In genomic region chr19:46412034-46412982, GRCh38 we compare ENCODE assay signal across 11 cellular contexts. TPM values are rescaled to one million over a fixed set of nuclear protein-coding genes. Genes with fewer than 3 reads are reported as not detected.
DNase-seq lines count a peak whose midpoint lies in the region; ATAC-seq and TF ChIP-seq lines count a peak whose summit lies in the region.
"Had no signal": no experiment of that assay in that cellular context is flagged by ENCODE, and none has a peak within 500 bp of the region (broad histone marks: within the 10 kb centered on the region; RNA-seq: fewer than 3 reads in every experiment).

No MANE protein-coding gene starts in this region.

- TF ChIP-seq CTCF in dorsolateral prefrontal cortex (IDR thresholded peaks at IDR 0.05 in 54 of 56, conservative IDR thresholded peaks at IDR 0.05 in 2 of 56; ENCODE audit: low read depth in 1 of 56, partially characterized antibody in 56 of 56) (no peak), lower leg skin (IDR thresholded peaks at IDR 0.05) (no peak), stomach (IDR thresholded peaks at IDR 0.05) (no peak)

- H3K36me3 ChIP-seq in MG63 (no peaks in the 10 kb centered on the region), stomach (no peaks in the 10 kb centered on the region)

- TF ChIP-seq POLR2A in lower leg skin (IDR thresholded peaks at IDR 0.05) (no peak), stomach (IDR thresholded peaks at IDR 0.05) (no peak)

- 28 to 35% methylated on average over 36 to 68 of the region's 68 CpGs for WGBS in lower leg skin, 2 donors
- WGBS in stomach, 5 donors: 10 to 28% (median 13%) methylated on average over 50 to 68 of the region's 68 CpGs

- no peak overlapping the region for H3K27ac ChIP-seq in dorsolateral prefrontal cortex
- peak overlapping the region in 4 of 5 donors; percentile 27 to 56 (median 49) for H3K27ac ChIP-seq in stomach

- H3K27me3 ChIP-seq in MG63: no peaks in the 10 kb centered on the region
- H3K27me3 ChIP-seq in dorsolateral prefrontal cortex: peaks cover 0 to 11% (median 0%) of the 10 kb centered on the region in 45 donors
- peaks cover 14 to 99% (median 66%) of the 10 kb centered on the region in 3 donors for H3K27me3 ChIP-seq in stomach

- H3K4me1 ChIP-seq in stomach: peaks cover 22 to 64% (median 45%) of the 10 kb centered on the region in 4 donors

- no peaks in the 10 kb centered on the region for H3K9me3 ChIP-seq in MG63
- no peaks in the 10 kb centered on the region for H3K9me3 ChIP-seq in stomach

- TF ChIP-seq EP300 in stomach (IDR thresholded peaks at IDR 0.05): no peak

- DNase-seq in MG63 (no peak), dorsolateral prefrontal cortex (no peak), lower leg skin (ENCODE audit: low spot score in 2 of 2) (no peak), stomach (no peak), head of caudate nucleus (no peak), SHP77 (lab: John Stamatoyannopoulos, UW) (no peak)
- DNase-seq: activated T-cell treated with anti-CD3 and anti-CD28 coated beads, Interleukin-2, amount 50 U/mL, for 72 hours; GDM1; T-helper 17 cell had no signal

- H3K4me3 ChIP-seq in MG63 (peak overlapping the region; percentile 55), dorsolateral prefrontal cortex (peak overlapping the region in 55 of 59 donors; percentile 4 to 63 (median 43)), lower leg skin (ENCODE audit: low read depth, poor library complexity, severe bottlenecking) (peak overlapping the region; percentile 11), stomach (peak overlapping the region; percentile 35 to 44 (median 40))

- intact Hi-C loops in dorsolateral prefrontal cortex (cut with DNase I): no loop called here
- intact Hi-C loops in lower leg skin (cut with DNase I; ENCODE audit: low total_unique reads): no loop called here
- intact Hi-C loops in stomach (cut with DNase I; ENCODE audit: low total_unique reads): no loop called here
- intact Hi-C loops in head of caudate nucleus (cut with DNase I): no loop called here

- no peak for ATAC-seq in GM18909 (IDR thresholded peaks at IDR 0.05; ENCODE audit: poor library complexity, unreplicated experiment)
- ATAC-seq in HG03097 (IDR thresholded peaks at IDR 0.05; ENCODE audit: low FRiP score, unreplicated experiment): no peak
- ATAC-seq: activated T-cell treated with anti-CD3 and anti-CD28 coated beads, Interleukin-2, amount 50 U/mL, for 72 hours; T-helper 17 cell had no signal

RNA-seq across cellular contexts. Expression of gene CCDC8, which starts 1.1 kb away (rescaled TPM):
- 11.6 and 15.9 TPM in 2 replicates for total RNA-seq in MG63 (2014; rRNA removed; shearing (Covaris generic); ENCODE audit: low replicate concordance)
- total RNA-seq in dorsolateral prefrontal cortex (1 to 10 TPM; 1.2 to 7.4 (median 3.3) TPM), lower leg skin (10 to 100 TPM in 1 of 4 donors, 1 to 10 TPM in 3; 1.1 to 11.5 (median 4.2) TPM), stomach (10 to 100 TPM in 1 of 5 donors, under 1 TPM in 2, not detected in 2; 0.29 to 22.9 (median 0.89) TPM)
- 1 to 10 TPM; 1.4 to 4.4 (median 3.8) TPM for polyA plus RNA-seq in stomach
- total RNA-seq: activated T-cell treated with anti-CD3 and anti-CD28 coated beads, Interleukin-2, amount 50 U/mL, for 72 hours; T-helper 17 cell had no signal

RNA-seq across cellular contexts. Expression of gene PNMA8C, which starts 16.4 kb away (rescaled TPM):
- not detected in 2 replicates for total RNA-seq in MG63 (2014; rRNA removed; shearing (Covaris generic); ENCODE audit: low replicate concordance)
- total RNA-seq in dorsolateral prefrontal cortex: 10 to 100 TPM; 13.9 to 66.1 (median 39.2) TPM
- not detected for total RNA-seq in lower leg skin
- under 1 TPM in 1 of 5 donors, not detected in 4; 0.18 TPM for total RNA-seq in stomach
- under 1 TPM in 1 of 3 donors, not detected in 2; 0.05 TPM for polyA plus RNA-seq in stomach
- total RNA-seq: activated T-cell treated with anti-CD3 and anti-CD28 coated beads, Interleukin-2, amount 50 U/mL, for 72 hours had no signal

RNA-seq across cellular contexts. Expression of gene PNMA8A, which starts 59.1 kb away (rescaled TPM):
- 0.22 and 0.46 TPM in 2 replicates for total RNA-seq in MG63 (2014; rRNA removed; shearing (Covaris generic); ENCODE audit: low replicate concordance)
- total RNA-seq in dorsolateral prefrontal cortex: 100 to 1,000 TPM in 105 of 120 experiments, 10 to 100 TPM in 15; 46.6 to 225 (median 143) TPM
- total RNA-seq in lower leg skin: 1 to 10 TPM in 3 of 4 donors, under 1 TPM in 1; 0.30 to 4.0 (median 2.7) TPM
- 1 to 10 TPM in 2 of 5 donors, under 1 TPM in 1, not detected in 2; 0.43 to 4.8 (median 3.1) TPM for total RNA-seq in stomach
- polyA plus RNA-seq in stomach: 1 to 10 TPM; 1.1 to 1.5 (median 1.3) TPM
- total RNA-seq: T-helper 17 cell had no signal

Comparison
In these comparisons a context has a peak if more than half of its experiments do, and no peak if none do; other contexts are left out.
1. H3K27ac ChIP-seq: peak in stomach (4 of 5); none in dorsolateral prefrontal cortex (0 of 59).
2. RNA of gene PNMA8C, which starts 16.4 kb away (total RNA-seq): 13.9 to 66.1 TPM in dorsolateral prefrontal cortex; not detected in MG63, not detected in lower leg skin and 0.18 TPM in stomach; every median in the first group is over 10 times any median in the second.
3. RNA of gene PNMA8A, which starts 59.1 kb away (total RNA-seq): 46.6 to 225 TPM in dorsolateral prefrontal cortex; 0.30 to 4.0 TPM in lower leg skin, 0.22 to 0.46 TPM in MG63 and 0.43 to 4.8 TPM in stomach; every median in the first group is over 4 times any median in the second.
4. Peak in every context shown above with its lines, with median percentiles within 50 percentile points of each other: H3K4me3 ChIP-seq.